1 cellular context compared by ENCODE assay signal in genomic region chr6:75368864-75369402, GRCh38.
TF ChIP-seq lines count a peak whose summit lies in the region.

No MANE protein-coding gene starts in this region.

TF ChIP-seq in GM23338, 12 proteins besides CTCF, POLR2A, EP300 and RAD21:
- TF ChIP-seq ZNF462 (CRISPR knock-in tag; IDR thresholded peaks at IDR 0.05) (no peak), STAT1 (IDR thresholded peaks at IDR 0.05; ENCODE audit: unreplicated experiment) (no peak), NANOG (IDR thresholded peaks at IDR 0.05; ENCODE audit: borderline replicate concordance) (no peak), REST (IDR thresholded peaks at IDR 0.05; ENCODE audit: unreplicated experiment) (no peak), EZH2phosphoT487 (IDR thresholded peaks at IDR 0.05; ENCODE audit: unreplicated experiment) (no peak), ZNF114 (CRISPR knock-in tag; IDR thresholded peaks at IDR 0.05) (no peak), ETS1 (IDR thresholded peaks at IDR 0.05) (no peak), ZNF331 (CRISPR knock-in tag; IDR thresholded peaks at IDR 0.05; ENCODE audit: low read depth) (no peak), POLR2AphosphoS5 (IDR thresholded peaks at IDR 0.05; ENCODE audit: low read depth) (no peak), CREB1 (CRISPR knock-in tag; IDR thresholded peaks at IDR 0.05; ENCODE audit: low read depth) (no peak), EZH2 (IDR thresholded peaks at IDR 0.05; ENCODE audit: low read depth, unreplicated experiment) (no peak), JUNB (IDR thresholded peaks at IDR 0.05; ENCODE audit: unreplicated experiment) (no peak)
